Comparison of ENCODE assay signal across 9 cellular contexts in the genomic region with DNA sequence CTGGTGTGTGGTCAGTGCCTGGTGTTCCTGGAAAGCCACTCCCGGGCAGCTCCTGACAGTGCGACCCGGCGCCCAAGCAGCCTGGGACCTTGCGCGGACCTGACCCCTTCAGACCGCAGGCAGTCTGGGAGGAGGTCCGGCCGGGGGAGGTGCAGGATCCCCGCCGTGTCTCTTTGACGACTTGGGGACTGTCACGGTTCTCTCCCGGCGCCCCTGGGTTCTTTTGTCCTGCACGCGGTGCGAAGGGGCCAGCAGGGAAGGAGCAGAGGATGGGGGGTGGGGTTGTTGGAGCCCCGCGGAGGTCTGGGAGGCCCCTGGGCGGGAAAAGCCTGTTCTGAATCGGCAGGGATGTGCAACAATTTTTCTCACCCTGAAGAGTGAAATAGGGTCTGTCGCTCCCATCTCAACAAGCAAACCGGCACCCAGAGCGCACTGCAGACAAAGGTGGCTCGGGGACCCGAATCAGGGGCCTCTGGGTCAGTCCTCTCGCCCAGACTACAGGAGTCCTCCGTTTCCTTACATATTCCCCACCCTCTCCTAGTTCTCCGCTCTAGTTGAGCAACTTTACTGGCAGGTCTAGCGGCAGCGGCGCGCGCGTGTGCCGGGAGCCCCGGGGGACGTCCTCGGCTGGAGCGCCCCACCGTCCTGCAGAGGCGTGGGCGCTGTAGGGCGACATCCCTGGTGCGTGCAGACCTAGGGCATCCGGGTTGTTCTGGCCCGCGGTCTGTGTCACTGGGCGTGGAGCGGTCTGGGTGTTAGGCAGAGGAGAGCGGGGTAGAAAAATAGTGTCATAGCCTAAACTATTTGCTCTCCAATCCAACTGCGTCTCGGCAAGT. TPM values are rescaled to one million over a fixed set of nuclear protein-coding genes. Genes with fewer than 3 reads are reported as not detected.
DNase-seq lines count a peak whose midpoint lies in the region; ATAC-seq and TF ChIP-seq lines count a peak whose summit lies in the region.
"Had no signal": no experiment of that assay in that cellular context is flagged by ENCODE, and none has a peak within 500 bp of the region (broad histone marks: within the 10 kb centered on the region; RNA-seq: fewer than 3 reads in every experiment).

No MANE protein-coding gene starts in this region.

- peak overlapping the region; percentile 73 for H3K56ac ChIP-seq in IMR-90 (ENCODE audit: extremely low read depth, insufficient read depth, low read length)

- peak; percentile 9 for DNase-seq in NCI-H1105 treated with DMSO at 0.1 percent for 48 hours (lab: John Stamatoyannopoulos, UW)
- DNase-seq in NCI-H1105 (lab: John Stamatoyannopoulos, UW) = no peak
- DNase-seq in IMR-90 = no peak
- DNase-seq in activated T-helper 2 cell treated with anti-CD3 and anti-CD28 coated beads, Interferon-gamma antibody, Interleukin-2, Interleukin-4, amounts not matched to agents 10 μg/mL and 5 μg/mL and 100 μg/mL, durations not matched to agents 14 hours and 24 hours and 36 hours (ENCODE audit: low spot score) = peak; percentile 10
- DNase-seq in heart left ventricle = peak; percentile 42 to 79 (median 57)
- peak; percentile 76 to 77 for DNase-seq in trophoblast cell
- DNase-seq in central memory CD4-positive, alpha-beta T cell = no peak

- intact Hi-C loops in IMR-90 (cut with micrococcal nuclease) (loop anchor here (1.0 to 5.0 kb wide), 10 partner anchors 40 to 1160 kb away; a partner anchor contains a TSS), heart left ventricle (cut with DNase I) (loop anchor here (1.0 to 10.0 kb wide), 9 partner anchors 45 to 1120 kb away; no protein-coding TSS in a partner anchor)
- intact Hi-C loops in activated T-helper 2 cell treated with anti-CD3 and anti-CD28 coated beads, Interferon-gamma antibody, Interleukin-2, Interleukin-4, amounts not matched to agents 10 μg/mL and 5 μg/mL and 100 μg/mL, durations not matched to agents 14 hours and 24 hours and 36 hours (cut with micrococcal nuclease) = loop anchor here (5.0 to 10.0 kb wide), 3 partner anchors 242 to 1115 kb away; a partner anchor contains a TSS

- H2AK9ac ChIP-seq in IMR-90 (replicated peaks; ENCODE audit: low read depth, low read length, poor library complexity) = peak overlapping the region; percentile 80

- H3K14ac ChIP-seq in IMR-90 (replicated peaks; ENCODE audit: low read depth, low read length) = peak overlapping the region; percentile 73
- H3K14ac ChIP-seq in trophoblast cell (ENCODE audit: low read length) = peak overlapping the region; percentile 53

- POLR2A ChIA-PET in IMR-90 (lab: Charles Lee; ENCODE audit: unreplicated experiment) = no interaction called here

- H3K4me1 Mint-ChIP-seq in activated T-helper 2 cell treated with anti-CD3 and anti-CD28 coated beads, Interferon-gamma antibody, Interleukin-2, Interleukin-4, amounts not matched to agents 10 μg/mL and 5 μg/mL and 100 μg/mL, durations not matched to agents 14 hours and 24 hours and 36 hours (ENCODE audit: low read depth) = peaks cover 20% of the 10 kb centered on the region

- H2BK15ac ChIP-seq in IMR-90 (ENCODE audit: low read depth, low read length) = no peak overlapping the region

- BruUV-seq in IMR-90 (replicated peaks; lab: Mats Ljungman, UMichigan) = no TSS peak

- peak overlapping the region; percentile 93 for H3K23ac ChIP-seq in IMR-90 (ENCODE audit: low read depth, low read length)
- H3K23ac ChIP-seq in trophoblast cell (ENCODE audit: low read length) = no peak overlapping the region

- in situ Hi-C loops in IMR-90 (cut with MboI; ENCODE audit: low sequenced_read_pairs) = loop anchor here (10.0 kb wide), 2 partner anchors 1118 to 1158 kb away; no protein-coding TSS in a partner anchor

- no peak for TF ChIP-seq CTCF in IMR-90 (conservative IDR thresholded peaks at IDR 0.05; ENCODE audit: low read depth, low read length)
- no peak for TF ChIP-seq CTCF in heart left ventricle (IDR thresholded peaks at IDR 0.05)

- peaks cover 84% of the 10 kb centered on the region for H3K27me3 Mint-ChIP-seq in activated T-helper 2 cell treated with anti-CD3 and anti-CD28 coated beads, Interferon-gamma antibody, Interleukin-2, Interleukin-4, amounts not matched to agents 10 μg/mL and 5 μg/mL and 100 μg/mL, durations not matched to agents 14 hours and 24 hours and 36 hours (ENCODE audit: low read depth)

- dilution Hi-C loops in IMR-90 (cut with HindIII; ENCODE audit: low sequenced_read_pairs, unreplicated experiment) = no loop called here

- H3K27ac ChIP-seq in IMR-90 (ENCODE audit: insufficient read depth, low read length) (peak overlapping the region; percentile 46), heart left ventricle (peak overlapping the region; percentile 14 to 88 (median 68)), trophoblast cell (ENCODE audit: low read depth, low read length) (no peak overlapping the region)
- H3K27ac ChIP-seq: BLaER1 had no signal

- H3K79me2 ChIP-seq in trophoblast cell (ENCODE audit: control insufficient read depth, insufficient read depth, low read length, poor library complexity) = peaks cover 2% of the 10 kb centered on the region

- H3K9ac ChIP-seq in IMR-90 (ENCODE audit: low read depth, low read length) = peak overlapping the region; percentile 39
- H3K9ac ChIP-seq in trophoblast cell (ENCODE audit: low read length) = no peak overlapping the region
- H3K9ac ChIP-seq: BLaER1 had no signal

- H3K4ac ChIP-seq in IMR-90 (ENCODE audit: low read depth, low read length) (peak overlapping the region; percentile 75), trophoblast cell (ENCODE audit: low read depth, low read length) (no peak overlapping the region)

- H4K12ac ChIP-seq in trophoblast cell (ENCODE audit: low read depth, low read length) = peak overlapping the region; percentile 69

- H3K27ac Mint-ChIP-seq in activated T-helper 2 cell treated with anti-CD3 and anti-CD28 coated beads, Interferon-gamma antibody, Interleukin-2, Interleukin-4, amounts not matched to agents 10 μg/mL and 5 μg/mL and 100 μg/mL, durations not matched to agents 14 hours and 24 hours and 36 hours = no peak overlapping the region

- peak overlapping the region; percentile 37; the same call in 1 of the 2 replicates for H2AK5ac ChIP-seq in IMR-90 (ENCODE audit: low read depth, low read length)
- H2AK5ac ChIP-seq in trophoblast cell (ENCODE audit: low read length) = no peak overlapping the region

- H2BK12ac ChIP-seq in trophoblast cell (ENCODE audit: low read length) = peak overlapping the region; percentile 24

- TF ChIP-seq RAD21 in IMR-90 (IDR thresholded peaks at IDR 0.05; ENCODE audit: low read length) = no peak

- no peaks in the 10 kb centered on the region for H3K36me3 Mint-ChIP-seq in activated T-helper 2 cell treated with anti-CD3 and anti-CD28 coated beads, Interferon-gamma antibody, Interleukin-2, Interleukin-4, amounts not matched to agents 10 μg/mL and 5 μg/mL and 100 μg/mL, durations not matched to agents 14 hours and 24 hours and 36 hours (ENCODE audit: low read depth)

- H3K36me3 ChIP-seq in IMR-90 (ENCODE audit: control insufficient read depth, insufficient read depth, low read length) (no peaks in the 10 kb centered on the region), heart left ventricle (no peaks in the 10 kb centered on the region), trophoblast cell (ENCODE audit: control insufficient read depth in 1 of 2, insufficient read depth in 2 of 2, low read length in 2 of 2) (no peaks in the 10 kb centered on the region)
- H3K36me3 ChIP-seq: BLaER1 had no signal

- peak overlapping the region; percentile 90 for H3K4me2 ChIP-seq in IMR-90 (ENCODE audit: low read depth, low read length)
- H3K4me2 ChIP-seq in trophoblast cell (ENCODE audit: low read length) = peak overlapping the region; percentile 89
- H3K4me2 ChIP-seq: BLaER1 had no signal

- H4K8ac ChIP-seq in IMR-90 (ENCODE audit: low read depth in 2 of 2, low read length in 2 of 2) = peak overlapping the region; percentile 2 to 20; a peak in 2 of 4 replicates
- peak overlapping the region; percentile 30 for H4K8ac ChIP-seq in trophoblast cell (ENCODE audit: low read depth, low read length)

- 1% methylated on average over 16 of the region's 54 CpGs; no CpG with 5 or more reads in 1 of the 2 experiments for WGBS in IMR-90 (ENCODE audit: extremely low coverage in 2 of 2, insufficient read length in 1 of 2), 2 experiments
- WGBS in heart left ventricle, 4 donors = 0 to 1% (median 1%) methylated on average over 30 to 54 of the region's 54 CpGs
- WGBS in trophoblast cell (ENCODE audit: extremely low coverage, insufficient coverage, insufficient read length) = no CpG with 5 or more reads among the region's 54 CpGs

- H4K20me1 ChIP-seq in IMR-90 (ENCODE audit: insufficient read depth, low read length) = 0 out of 2 replicates have a peak, but pooled peaks cover 4% of the 10 kb centered on the region
- H4K20me1 ChIP-seq: BLaER1 had no signal

- CTCF ChIA-PET in IMR-90 (lab: Yijun Ruan, JAX) = interaction anchor here (0.6 to 1.1 kb wide), 13 partner anchors 34 to 831 kb away, joined by 3 to 5 read pairs (median 3); no protein-coding TSS in a partner anchor

- H3K9me3 ChIP-seq in IMR-90 (ENCODE audit: control insufficient read depth, insufficient read depth, low read length) = no peaks in the 10 kb centered on the region
- no peaks in the 10 kb centered on the region for H3K9me3 ChIP-seq in heart left ventricle
- H3K9me3 ChIP-seq in trophoblast cell (ENCODE audit: insufficient read depth, low read depth, low read length) = no peaks in the 10 kb centered on the region

- H3K18ac ChIP-seq in IMR-90 (ENCODE audit: low read depth, low read length) (peak overlapping the region; percentile 29), trophoblast cell (ENCODE audit: low read length) (peak overlapping the region; percentile 72)

- peak overlapping the region; percentile 20 for H4K91ac ChIP-seq in IMR-90 (ENCODE audit: insufficient read depth, low read depth, low read length)
- no peak overlapping the region for H4K91ac ChIP-seq in trophoblast cell (ENCODE audit: low read depth, low read length)

- H2AFZ ChIP-seq in IMR-90 (replicated peaks; ENCODE audit: low read length, poor library complexity) (peak overlapping the region; percentile 92), trophoblast cell (ENCODE audit: insufficient read depth, low read length, poor library complexity) (peak overlapping the region; percentile 14)

- peaks cover 3% of the 10 kb centered on the region for H3K4me1 ChIP-seq in IMR-90 (ENCODE audit: control insufficient read depth, insufficient read depth, low read length)
- peaks cover 0 to 54% (median 26%) of the 10 kb centered on the region in 12 donors for H3K4me1 ChIP-seq in heart left ventricle
- peaks cover 11 to 13% of the 10 kb centered on the region in 2 experiments for H3K4me1 ChIP-seq in trophoblast cell (ENCODE audit: control insufficient read depth in 1 of 2, insufficient read depth in 2 of 2, low read length in 2 of 2)
- H3K4me1 ChIP-seq: BLaER1 had no signal

- H2BK120ac ChIP-seq in IMR-90 (ENCODE audit: low read depth, low read length) = peak overlapping the region; percentile 78
- H2BK120ac ChIP-seq in trophoblast cell (ENCODE audit: insufficient read depth, low read length, poor library complexity) = peak overlapping the region; percentile 29

- H3K79me1 ChIP-seq in IMR-90 (ENCODE audit: low read depth in 1 of 2, low read length in 2 of 2) (peaks cover 3 to 19% of the 10 kb centered on the region in 2 experiments; a peak in 3 of 4 replicates), trophoblast cell (ENCODE audit: low read length) (peaks cover 2% of the 10 kb centered on the region)

- peak overlapping the region; percentile 82 for H3K4me3 Mint-ChIP-seq in activated T-helper 2 cell treated with anti-CD3 and anti-CD28 coated beads, Interferon-gamma antibody, Interleukin-2, Interleukin-4, amounts not matched to agents 10 μg/mL and 5 μg/mL and 100 μg/mL, durations not matched to agents 14 hours and 24 hours and 36 hours (ENCODE audit: low read depth)

- H3K9me1 ChIP-seq in IMR-90 (ENCODE audit: insufficient read depth, low read length) = no peaks in the 10 kb centered on the region

- peak overlapping the region; percentile 42 for H2BK20ac ChIP-seq in IMR-90 (ENCODE audit: low read depth, low read length)

- H4K5ac ChIP-seq in IMR-90 (ENCODE audit: low read depth, low read length) = peak overlapping the region; percentile 11; the same call in 1 of the 2 replicates

- no peaks in the 10 kb centered on the region for H3K9me3 Mint-ChIP-seq in activated T-helper 2 cell treated with anti-CD3 and anti-CD28 coated beads, Interferon-gamma antibody, Interleukin-2, Interleukin-4, amounts not matched to agents 10 μg/mL and 5 μg/mL and 100 μg/mL, durations not matched to agents 14 hours and 24 hours and 36 hours

- H2BK5ac ChIP-seq in IMR-90 (ENCODE audit: low read depth, low read length, poor library complexity, severe bottlenecking) = peak overlapping the region; percentile 61
- no peak overlapping the region for H2BK5ac ChIP-seq in trophoblast cell (ENCODE audit: low read depth, low read length, poor library complexity)

- TF ChIP-seq POLR2A in IMR-90 (IDR thresholded peaks at IDR 0.05; ENCODE audit: low read depth, low read length) = no peak; the same call in 1 of the 2 replicates
- no peak for TF ChIP-seq POLR2A in heart left ventricle (IDR thresholded peaks at IDR 0.05)

- H3K27me3 ChIP-seq in IMR-90 (ENCODE audit: control insufficient read depth, insufficient read depth, low read length) = peaks cover 3% of the 10 kb centered on the region
- H3K27me3 ChIP-seq in heart left ventricle = peaks cover 0 to 62% (median 36%) of the 10 kb centered on the region in 9 donors
- peaks cover 3% of the 10 kb centered on the region for H3K27me3 ChIP-seq in trophoblast cell (ENCODE audit: insufficient read depth, low read length)

- H3K4me3 ChIP-seq in IMR-90 (ENCODE audit: insufficient read depth, low read depth, low read length) (peak overlapping the region; percentile 56), heart left ventricle (peak overlapping the region; percentile 28 to 69 (median 56)), trophoblast cell (ENCODE audit: low read depth, low read length) (peak overlapping the region; percentile 66)
- H3K4me3 ChIP-seq: BLaER1 had no signal

- ATAC-seq in GM21723 (IDR thresholded peaks at IDR 0.05; ENCODE audit: unreplicated experiment) (peak; percentile 42), IMR-90 (ENCODE audit: low read depth) (peak; percentile 25), heart left ventricle (peak; percentile 27 to 64 (median 40))

RNA-seq across cellular contexts. Expression of a gene that starts 1.2 kb away (rescaled TPM):
- total RNA-seq in IMR-90 (2012; rRNA removed) (158 and 159 TPM in 2 replicates), heart left ventricle (100 to 1,000 TPM in 1 of 9 donors, 10 to 100 TPM in 8; 11.6 to 121 (median 29.5) TPM)
- polyA plus RNA-seq in IMR-90 (2012; rRNA removed) (45.3 and 47.5 TPM in 2 replicates), heart left ventricle (10 to 100 TPM in 1 of 2 donors, 1 to 10 TPM in 1; 4.8 to 24.3 TPM)
- 20.7 and 25.5 TPM in 2 replicates for polyA plus RNA-seq in IMR-90 (2012; cell fraction: cytosol; rRNA removed)
- 17.1 and 53.0 TPM in 2 replicates for polyA plus RNA-seq in IMR-90 (2012; cell fraction: nucleus; rRNA removed; ENCODE audit: low replicate concordance)
- total RNA-seq in activated T-helper 2 cell treated with anti-CD3 and anti-CD28 coated beads, Interferon-gamma antibody, Interleukin-2, Interleukin-4, amounts not matched to agents 10 μg/mL and 5 μg/mL and 100 μg/mL, durations not matched to agents 14 hours and 24 hours and 36 hours = not detected in 2 replicates
- 6.8 and 8.0 TPM in 2 replicates for polyA plus RNA-seq in trophoblast cell (2013)

Comparison
In these comparisons a context has a peak if more than half of its experiments do, and no peak if none do; other contexts are left out.
1. DNase-seq: peak in NCI-H1105 treated with DMSO at 0.1 percent for 48 hours (single experiment), activated T-helper 2 cell treated with anti-CD3 and anti-CD28 coated beads, Interferon-gamma antibody, Interleukin-2, Interleukin-4, amounts not matched to agents 10 μg/mL and 5 μg/mL and 100 μg/mL, durations not matched to agents 14 hours and 24 hours and 36 hours (single experiment), heart left ventricle (5 of 5) and trophoblast cell (2 of 2); none in NCI-H1105 (single experiment), IMR-90 (single experiment) and central memory CD4-positive, alpha-beta T cell (single experiment).
2. RNA of a gene that starts 1.2 kb away (total RNA-seq): 158 to 159 TPM in IMR-90 and 11.6 to 121 TPM in heart left ventricle; not detected in activated T-helper 2 cell treated with anti-CD3 and anti-CD28 coated beads, Interferon-gamma antibody, Interleukin-2, Interleukin-4, amounts not matched to agents 10 μg/mL and 5 μg/mL and 100 μg/mL, durations not matched to agents 14 hours and 24 hours and 36 hours; every median in the first group is over 10 times any median in the second.
3. Peak in every context shown above with its lines, with median percentiles within 50 percentile points of each other: ATAC-seq and H3K4me3 ChIP-seq.